In genomic region chr11:12174145-12175143, GRCh38 we compare ENCODE assay signal across 8 cellular contexts.
DNase-seq lines count a peak whose midpoint lies in the region; ATAC-seq and TF ChIP-seq lines count a peak whose summit lies in the region.

No MANE protein-coding gene starts in this region.

- H3K27me3 Mint-ChIP-seq in activated CD4-positive, alpha-beta memory T cell treated with anti-CD3 and anti-CD28 coated beads for 36 hours: no peaks in the 10 kb centered on the region
- H3K27me3 Mint-ChIP-seq in progenitor cell of endocrine pancreas: no peaks in the 10 kb centered on the region

- H3K4me3 ChIP-seq in ACC112 (ENCODE audit: low read depth, low read length) (no peak overlapping the region), sigmoid colon (no peak overlapping the region), A673 (ENCODE audit: low read depth, low read length, poor library complexity, severe bottlenecking) (no peak overlapping the region)

- POLR2A ChIA-PET in activated CD4-positive, alpha-beta memory T cell treated with anti-CD3 and anti-CD28 coated beads for 36 hours (lab: Charles Lee): interaction anchor here (0.6 to 5.7 kb wide), 9 partner anchors 13 to 50 kb away, joined by 3 to 30 read pairs (median 6); no protein-coding TSS in a partner anchor
- POLR2A ChIA-PET in A673 (lab: Charles Lee; ENCODE audit: low non-redundant PET): no interaction called here

- intact Hi-C loops in activated CD4-positive, alpha-beta memory T cell treated with anti-CD3 and anti-CD28 coated beads for 36 hours (cut with micrococcal nuclease): loop anchor here (1.0 kb wide), 6 partner anchors 16 to 65 kb away; no protein-coding TSS in a partner anchor
- intact Hi-C loops in sigmoid colon (cut with DNase I) (no loop called here), A673 (cut with micrococcal nuclease; ENCODE audit: unreplicated experiment) (no loop called here)

- 62 to 86% methylated on average over 4 of the region's 4 CpGs for WGBS in sigmoid colon, 2 donors

- BruUV-seq in A673 (replicated peaks; lab: Mats Ljungman, UMichigan): no TSS peak

- ATAC-seq in GM19372 (IDR thresholded peaks at IDR 0.05; ENCODE audit: low read depth, unreplicated experiment) (peak; percentile 77), HG03342 (IDR thresholded peaks at IDR 0.05; ENCODE audit: unreplicated experiment) (peak; percentile 78)

- H3K36me3 ChIP-seq in ACC112 (ENCODE audit: insufficient read depth, low read length) (peaks cover 11% of the 10 kb centered on the region), sigmoid colon (peaks cover 0 to 2% (median 0%) of the 10 kb centered on the region in 4 donors), A673 (ENCODE audit: insufficient read depth, low read length, poor library complexity, severe bottlenecking) (no peaks in the 10 kb centered on the region)

- CTCF ChIA-PET in activated CD4-positive, alpha-beta memory T cell treated with anti-CD3 and anti-CD28 coated beads for 36 hours (lab: Charles Lee): interaction anchor here (0.9 to 1.6 kb wide), 3 partner anchors 15 to 24 kb away, joined by 4 to 7 read pairs (median 5); no protein-coding TSS in a partner anchor
- CTCF ChIA-PET in A673 (lab: Charles Lee): no interaction called here

- H3K36me3 Mint-ChIP-seq in activated CD4-positive, alpha-beta memory T cell treated with anti-CD3 and anti-CD28 coated beads for 36 hours: peaks cover 29% of the 10 kb centered on the region
- no peaks in the 10 kb centered on the region for H3K36me3 Mint-ChIP-seq in progenitor cell of endocrine pancreas (ENCODE audit: insufficient read depth)

- peak overlapping the region; percentile 27 for H3K4me3 Mint-ChIP-seq in activated CD4-positive, alpha-beta memory T cell treated with anti-CD3 and anti-CD28 coated beads for 36 hours
- no peak overlapping the region for H3K4me3 Mint-ChIP-seq in progenitor cell of endocrine pancreas (ENCODE audit: low read depth)

- no peak overlapping the region for H2AFZ ChIP-seq in ACC112 (ENCODE audit: low read length, unreplicated experiment)

- H3K27me3 ChIP-seq in ACC112 (ENCODE audit: insufficient read depth, low read length) (no peaks in the 10 kb centered on the region), sigmoid colon (no peaks in the 10 kb centered on the region), A673 (replicated peaks; ENCODE audit: insufficient read depth, low read depth, low read length, poor library complexity) (no peaks in the 10 kb centered on the region)

- no peaks in the 10 kb centered on the region for H3K9me3 Mint-ChIP-seq in activated CD4-positive, alpha-beta memory T cell treated with anti-CD3 and anti-CD28 coated beads for 36 hours
- no peaks in the 10 kb centered on the region for H3K9me3 Mint-ChIP-seq in progenitor cell of endocrine pancreas (ENCODE audit: low read depth)

- TF ChIP-seq POLR2A in sigmoid colon (IDR thresholded peaks at IDR 0.05): no peak

- H3K4me1 Mint-ChIP-seq in activated CD4-positive, alpha-beta memory T cell treated with anti-CD3 and anti-CD28 coated beads for 36 hours (ENCODE audit: low read depth): peaks cover 67% of the 10 kb centered on the region
- H3K4me1 Mint-ChIP-seq in progenitor cell of endocrine pancreas (ENCODE audit: low read depth): peaks cover 13% of the 10 kb centered on the region

- DNase-seq in activated CD4-positive, alpha-beta memory T cell treated with anti-CD3 and anti-CD28 coated beads for 36 hours: peak; percentile 56
- DNase-seq in sigmoid colon (no peak), GF-D8 (lab: John Stamatoyannopoulos, UW) (no peak), A673 (ENCODE audit: low spot score) (no peak), progenitor cell of endocrine pancreas (ENCODE audit: low spot score, unreplicated experiment) (no peak)

- H3K9me3 ChIP-seq in sigmoid colon (no peaks in the 10 kb centered on the region), A673 (ENCODE audit: low read depth, low read length, poor library complexity, severe bottlenecking) (no peaks in the 10 kb centered on the region)

- H3K4me1 ChIP-seq in ACC112 (ENCODE audit: control insufficient read depth, insufficient read depth, low read length, unreplicated experiment) (peaks cover 73% of the 10 kb centered on the region), sigmoid colon (peaks cover 0 to 50% (median 37%) of the 10 kb centered on the region in 4 donors), A673 (ENCODE audit: insufficient read depth, low read length, poor library complexity, severe bottlenecking) (no peaks in the 10 kb centered on the region)

- H3K27ac Mint-ChIP-seq in activated CD4-positive, alpha-beta memory T cell treated with anti-CD3 and anti-CD28 coated beads for 36 hours: peak overlapping the region; percentile 93
- no peak overlapping the region for H3K27ac Mint-ChIP-seq in progenitor cell of endocrine pancreas

- H3K79me2 ChIP-seq in ACC112 (ENCODE audit: control insufficient read depth, insufficient read depth, low read length, unreplicated experiment): peaks cover 23% of the 10 kb centered on the region

- peak overlapping the region; percentile 98 for H3K27ac ChIP-seq in ACC112 (ENCODE audit: low read depth, low read length)
- H3K27ac ChIP-seq in sigmoid colon: peak overlapping the region in 3 of 4 donors; percentile 47 to 96 (median 94)
- no peak overlapping the region for H3K27ac ChIP-seq in A673 (ENCODE audit: low read depth, low read length, poor library complexity, severe bottlenecking)

- TF ChIP-seq EP300 in sigmoid colon (IDR thresholded peaks at IDR 0.05): no peak

- no peak for TF ChIP-seq CTCF in sigmoid colon (IDR thresholded peaks at IDR 0.05)
- TF ChIP-seq CTCF in A673 (conservative IDR thresholded peaks at IDR 0.05; ENCODE audit: low read depth, low read length): no peak
- TF ChIP-seq CTCF in progenitor cell of endocrine pancreas (IDR thresholded peaks at IDR 0.05; ENCODE audit: unreplicated experiment): no peak
